ENCODE assay signal across 19 cellular contexts in genomic region chr15:99970891-99971330, GRCh38.
"Had no signal": no experiment of that assay in that cellular context is flagged by ENCODE, and none has a peak within 500 bp of the region (broad histone marks: within the 10 kb centered on the region; RNA-seq: fewer than 3 reads in every experiment).

No MANE protein-coding gene starts in this region.

- H3K9me3 Mint-ChIP-seq: activated CD4-positive, alpha-beta memory T cell treated with anti-CD3 and anti-CD28 coated beads for 36 hours; activated CD4-positive, alpha-beta T cell treated with anti-CD3 and anti-CD28 coated beads, Interleukin-2, amount 10 ng/mL, durations not matched to agents 24 days and 14 days; activated naive CD4-positive, alpha-beta T cell treated with anti-CD3 and anti-CD28 coated beads, Interleukin-2, amount 10 ng/mL, durations not matched to agents 7 days and 5 days; activated naive CD8-positive, alpha-beta T cell treated with anti-CD3 and anti-CD28 coated beads, Interleukin-2, amount 10 ng/mL, durations not matched to agents 7 days and 5 days; activated T-cell treated with anti-CD3 and anti-CD28 coated beads, Interleukin-2, amount 50 U/mL, for 24 hours; natural killer cell had no signal

- H3K9me3 ChIP-seq: gastroesophageal sphincter, ovary, prostate gland, tibial nerve had no signal

- H3K4me1 ChIP-seq: prostate gland, tibial nerve had no signal

- H3K36me3 ChIP-seq: brain microvascular endothelial cell, ovary, prostate gland had no signal

- H3K4me3 Mint-ChIP-seq: activated CD4-positive, alpha-beta memory T cell treated with anti-CD3 and anti-CD28 coated beads for 36 hours; activated CD4-positive, alpha-beta T cell treated with anti-CD3 and anti-CD28 coated beads, Interleukin-2, amount 10 ng/mL, durations not matched to agents 24 days and 14 days; activated naive CD4-positive, alpha-beta T cell treated with anti-CD3 and anti-CD28 coated beads, Interleukin-2, amount 10 ng/mL, durations not matched to agents 7 days and 5 days; activated naive CD8-positive, alpha-beta T cell treated with anti-CD3 and anti-CD28 coated beads, Interleukin-2, amount 10 ng/mL, durations not matched to agents 7 days and 5 days; activated T-cell treated with anti-CD3 and anti-CD28 coated beads, Interleukin-2, amount 50 U/mL, for 24 hours; natural killer cell had no signal

- H3K4me1 Mint-ChIP-seq: activated CD4-positive, alpha-beta T cell treated with anti-CD3 and anti-CD28 coated beads, Interleukin-2, amount 10 ng/mL, durations not matched to agents 24 days and 14 days; activated naive CD4-positive, alpha-beta T cell treated with anti-CD3 and anti-CD28 coated beads, Interleukin-2, amount 10 ng/mL, durations not matched to agents 7 days and 5 days; activated naive CD8-positive, alpha-beta T cell treated with anti-CD3 and anti-CD28 coated beads, Interleukin-2, amount 10 ng/mL, durations not matched to agents 7 days and 5 days; natural killer cell had no signal

- H3K27ac ChIP-seq: brain microvascular endothelial cell, gastroesophageal sphincter, ovary, prostate gland, tibial nerve had no signal

- H3K27ac Mint-ChIP-seq: activated CD4-positive, alpha-beta memory T cell treated with anti-CD3 and anti-CD28 coated beads for 36 hours; activated CD4-positive, alpha-beta T cell treated with anti-CD3 and anti-CD28 coated beads, Interleukin-2, amount 10 ng/mL, durations not matched to agents 24 days and 14 days; activated naive CD4-positive, alpha-beta T cell treated with anti-CD3 and anti-CD28 coated beads, Interleukin-2, amount 10 ng/mL, durations not matched to agents 7 days and 5 days; activated naive CD8-positive, alpha-beta T cell treated with anti-CD3 and anti-CD28 coated beads, Interleukin-2, amount 10 ng/mL, durations not matched to agents 7 days and 5 days; activated T-cell treated with anti-CD3 and anti-CD28 coated beads, Interleukin-2, amount 50 U/mL, for 24 hours; natural killer cell had no signal

- DNase-seq: activated CD4-positive, alpha-beta memory T cell treated with anti-CD3 and anti-CD28 coated beads for 36 hours; activated CD4-positive, alpha-beta T cell treated with anti-CD3 and anti-CD28 coated beads, Interleukin-2, amount 10 ng/mL, durations not matched to agents 24 days and 14 days; activated CD4-positive, CD25-positive, alpha-beta regulatory T cell treated with anti-CD3 and anti-CD28 coated beads, Interleukin-2, amount 50 U/mL, for 72 hours; activated CD8-positive, alpha-beta memory T cell treated with anti-CD3 and anti-CD28 coated beads, Interleukin-2, amount 50 U/mL, for 48 hours; activated gamma-delta T cell; activated naive CD8-positive, alpha-beta T cell treated with anti-CD3 and anti-CD28 coated beads, Interleukin-2, amount 10 ng/mL, durations not matched to agents 7 days and 5 days; activated T-cell treated with anti-CD3 and anti-CD28 coated beads, Interleukin-2, amount 50 U/mL, for 24 hours; brain microvascular endothelial cell; caudate nucleus; hippocampal formation; natural killer cell; retina; stimulated activated naive CD4-positive, alpha-beta T cell; T-helper 2 cell had no signal

- H3K36me3 Mint-ChIP-seq: activated CD4-positive, alpha-beta memory T cell treated with anti-CD3 and anti-CD28 coated beads for 36 hours; activated naive CD4-positive, alpha-beta T cell treated with anti-CD3 and anti-CD28 coated beads, Interleukin-2, amount 10 ng/mL, durations not matched to agents 7 days and 5 days; activated naive CD8-positive, alpha-beta T cell treated with anti-CD3 and anti-CD28 coated beads, Interleukin-2, amount 10 ng/mL, durations not matched to agents 7 days and 5 days; natural killer cell had no signal

- H3K27me3 Mint-ChIP-seq: activated CD4-positive, alpha-beta memory T cell treated with anti-CD3 and anti-CD28 coated beads for 36 hours; activated CD4-positive, alpha-beta T cell treated with anti-CD3 and anti-CD28 coated beads, Interleukin-2, amount 10 ng/mL, durations not matched to agents 24 days and 14 days; activated naive CD4-positive, alpha-beta T cell treated with anti-CD3 and anti-CD28 coated beads, Interleukin-2, amount 10 ng/mL, durations not matched to agents 7 days and 5 days; activated naive CD8-positive, alpha-beta T cell treated with anti-CD3 and anti-CD28 coated beads, Interleukin-2, amount 10 ng/mL, durations not matched to agents 7 days and 5 days; activated T-cell treated with anti-CD3 and anti-CD28 coated beads, Interleukin-2, amount 50 U/mL, for 24 hours had no signal

- H3K4me3 ChIP-seq: gastroesophageal sphincter, ovary, prostate gland, tibial nerve had no signal

- H3K27me3 ChIP-seq: brain microvascular endothelial cell, gastroesophageal sphincter, ovary, tibial nerve had no signal
